ENCODE assay signal across 21 cellular contexts in genomic region chr5:111068208-111068607, GRCh38. TPM values are rescaled to one million over a fixed set of nuclear protein-coding genes. Genes with fewer than 3 reads are reported as not detected.
"Had no signal": no experiment of that assay in that cellular context is flagged by ENCODE, and none has a peak within 500 bp of the region (broad histone marks: within the 10 kb centered on the region; RNA-seq: fewer than 3 reads in every experiment).

No MANE protein-coding gene starts in this region.

- H3K4me1 ChIP-seq: colonic mucosa had no signal

- H3K36me3 ChIP-seq: colonic mucosa, esophagus muscularis mucosa, gastrocnemius medialis, left ventricle myocardium inferior, upper lobe of left lung had no signal

- H3K27ac ChIP-seq: colonic mucosa, dorsolateral prefrontal cortex, esophagus muscularis mucosa, gastrocnemius medialis, left ventricle myocardium inferior, upper lobe of left lung had no signal

- DNase-seq: activated gamma-delta T cell treated with Interleukin-2 at 50 U/mL for 16 hours; activated T-cell treated with anti-CD3 and anti-CD28 coated beads, Interleukin-2, amount 50 U/mL, for 1 hour; aorta; colonic mucosa; dorsolateral prefrontal cortex; effector memory CD8-positive, alpha-beta T cell; gastrocnemius medialis; hypothalamus; left ventricle myocardium inferior; stimulated activated CD4-positive, alpha-beta T cell treated with anti-CD3 and anti-CD28 coated beads, Interleukin-12 subunit alpha, Interleukin-12 subunit beta, amount 100 ng/mL, for 4 hours; stimulated activated CD4-positive, alpha-beta T cell treated with anti-CD3 and anti-CD28 coated beads, Interleukin-4, amount 100 ng/mL, for 4 hours; stimulated activated naive CD8-positive, alpha-beta T cell treated with anti-CD3 and anti-CD28 coated beads, Interleukin-15, Interleukin-2, amounts not matched to agents 100 U/mL and 50 U/mL, for 24 hours; T-helper 1 cell; upper lobe of left lung had no signal

- ATAC-seq: effector memory CD8-positive, alpha-beta T cell; gastrocnemius medialis; natural killer cell treated with Interleukin-12 subunit alpha and Interleukin-12 subunit beta and Interleukin-15 and Interleukin-18, amount 100 ng/mL, for 72 hours; stimulated activated naive CD8-positive, alpha-beta T cell treated with anti-CD3 and anti-CD28 coated beads, Interleukin-15, Interleukin-2, amounts not matched to agents 100 U/mL and 50 U/mL, for 24 hours had no signal

- H3K9me3 ChIP-seq: colonic mucosa, esophagus muscularis mucosa, gastrocnemius medialis, left ventricle myocardium inferior, upper lobe of left lung had no signal

- FAIRE-seq: endothelial cell of umbilical vein, TTC549 had no signal

- H3K4me3 ChIP-seq: colonic mucosa, dorsolateral prefrontal cortex, esophagus muscularis mucosa, gastrocnemius medialis, left ventricle myocardium inferior, upper lobe of left lung had no signal

RNA-seq across cellular contexts. Expression of gene TSLP, which starts 3.3 kb away (rescaled TPM):
- total RNA-seq: endothelial cell of umbilical vein; lung microvascular endothelial cell; natural killer cell treated with Interleukin-12 subunit alpha and Interleukin-12 subunit beta and Interleukin-15 and Interleukin-18, amount 100 ng/mL, for 72 hours; osteocyte; progenitor cell of endocrine pancreas had no signal
- polyA plus RNA-seq: endothelial cell of umbilical vein had no signal
